In genomic region chr17:78128616-78129384, GRCh38 we compare ENCODE assay signal across 8 cellular contexts. TPM values are rescaled to one million over a fixed set of nuclear protein-coding genes. Genes with fewer than 3 reads are reported as not detected.
DNase-seq lines count a peak whose midpoint lies in the region; ATAC-seq and TF ChIP-seq lines count a peak whose summit lies in the region.

Gene TMC6 (minus strand): TSS chr17:78128755. CDS start chr17:78126832, 1,923 bp downstream.

- CTCF ChIA-PET in Panc1 (lab: Charles Lee), result interaction anchor here (0.7 to 0.8 kb wide), 2 partner anchors 12 to 106 kb away, joined by 3 read pairs; no protein-coding TSS in a partner anchor

- POLR2A ChIA-PET in Panc1 (lab: Charles Lee), result interaction anchor here (0.5 kb wide), 1 partner anchor 58 kb away, joined by 3 read pairs; the partner anchor contains the start of gene TK1

- H3K4me3 ChIP-seq in Panc1 (ENCODE audit: low read depth in 2 of 2, low read length in 2 of 2) (peak within 1 kb of the TSS; percentile 73 to 75), neuron (ENCODE audit: low read length) (peak within 1 kb of the TSS; percentile 41), uterus (peak within 1 kb of the TSS; percentile 45 to 46)

- in situ Hi-C loops in Panc1 (cut with HindIII; ENCODE audit: low pct_unique_long_range_greater_than_20kb, low sequenced_read_pairs), result no loop called here

- no peaks in the 10 kb centered on the region for H3K27me3 ChIP-seq in Panc1 (ENCODE audit: control insufficient read depth, insufficient read depth, low read length)
- H3K27me3 ChIP-seq in neuron (ENCODE audit: insufficient read depth, low read length), result peaks cover 36% of the 10 kb centered on the region
- H3K27me3 ChIP-seq in uterus, result peaks cover 0 to 10% of the 10 kb centered on the region in 2 donors

- peak; percentile 92 for DNase-seq in DMS53 (lab: John Stamatoyannopoulos, UW)
- no peak for DNase-seq in Panc1 (ENCODE audit: low read depth, low spot score)
- peak; percentile 89 for DNase-seq in activated effector memory CD4-positive, alpha-beta T cell treated with anti-CD3 and anti-CD28 coated beads, Interleukin-2, amount 50 U/mL, for 16 hours
- DNase-seq in germinal center (ENCODE audit: low spot score), result peak; percentile 88
- DNase-seq in uterus, result no peak

- intact Hi-C loops in Panc1 (cut with micrococcal nuclease; ENCODE audit: unreplicated experiment) (no loop called here), uterus (cut with DNase I; ENCODE audit: low total_unique reads) (no loop called here)

- ATAC-seq in HG03432 (IDR thresholded peaks at IDR 0.05; ENCODE audit: unreplicated experiment) (peak; percentile 28), Panc1 (peak; percentile 28), GM21367 (IDR thresholded peaks at IDR 0.05; ENCODE audit: unreplicated experiment) (no peak)

- H2AFZ ChIP-seq in neuron (ENCODE audit: low read depth, low read length), result no peak within 1 kb of the TSS

- peak in 1 of 2 donors; percentile 15 for TF ChIP-seq POLR2A in uterus (IDR thresholded peaks at IDR 0.05)

- H3K36me3 ChIP-seq in Panc1 (ENCODE audit: control insufficient read depth, insufficient read depth, low read length), result peaks cover 2% of the 10 kb centered on the region; the same call in 1 of the 2 replicates
- H3K36me3 ChIP-seq in neuron (ENCODE audit: insufficient read depth, low read length), result no peaks in the 10 kb centered on the region
- H3K36me3 ChIP-seq in uterus, result no peaks in the 10 kb centered on the region

- H3K9me3 ChIP-seq in Panc1 (ENCODE audit: control insufficient read depth, insufficient read depth, low read depth, low read length) (no peaks in the 10 kb centered on the region), neuron (ENCODE audit: low read length) (no peaks in the 10 kb centered on the region), uterus (no peaks in the 10 kb centered on the region)

- H3K27ac ChIP-seq in Panc1 (ENCODE audit: low read length) (peak within 1 kb of the TSS; percentile 76), uterus (peak within 1 kb of the TSS; percentile 66)

- BruUV-seq in Panc1 (replicated peaks; lab: Mats Ljungman, UMichigan), result no TSS peak

- H3K4me1 ChIP-seq in Panc1 (ENCODE audit: control insufficient read depth, insufficient read depth, low read length), result peaks cover 41% of the 10 kb centered on the region
- peaks cover 11% of the 10 kb centered on the region for H3K4me1 ChIP-seq in neuron (ENCODE audit: insufficient read depth, low read length)
- peaks cover 0 to 18% of the 10 kb centered on the region in 2 donors for H3K4me1 ChIP-seq in uterus

- TF ChIP-seq CTCF in Panc1 (IDR thresholded peaks at IDR 0.05), result no peak
- no peak for TF ChIP-seq CTCF in uterus (IDR thresholded peaks at IDR 0.05)

RNA-seq across cellular contexts. Expression of gene TMC6, which starts in this region (rescaled TPM):
- 58.0 TPM for total RNA-seq in Panc1 (2021; ENCODE audit: unreplicated experiment)
- polyA plus RNA-seq in Panc1 (2012; ENCODE audit: insufficient read length), result 55.7 TPM
- 10 to 100 TPM in 3 of 4 donors, 1 to 10 TPM in 1; 8.2 to 56.1 (median 16.1) TPM for total RNA-seq in uterus

Comparison
In these comparisons a context has a peak if more than half of its experiments do, and no peak if none do; other contexts are left out.
1. DNase-seq: peak in DMS53 (single experiment), activated effector memory CD4-positive, alpha-beta T cell treated with anti-CD3 and anti-CD28 coated beads, Interleukin-2, amount 50 U/mL, for 16 hours (single experiment) and germinal center (single experiment); none in Panc1 (single experiment) and uterus (0 of 2).
2. Peak in every context shown above with its lines, with median percentiles within 50 percentile points of each other: H3K4me3 ChIP-seq.